9 cellular contexts compared by ENCODE assay signal in the genomic region with DNA sequence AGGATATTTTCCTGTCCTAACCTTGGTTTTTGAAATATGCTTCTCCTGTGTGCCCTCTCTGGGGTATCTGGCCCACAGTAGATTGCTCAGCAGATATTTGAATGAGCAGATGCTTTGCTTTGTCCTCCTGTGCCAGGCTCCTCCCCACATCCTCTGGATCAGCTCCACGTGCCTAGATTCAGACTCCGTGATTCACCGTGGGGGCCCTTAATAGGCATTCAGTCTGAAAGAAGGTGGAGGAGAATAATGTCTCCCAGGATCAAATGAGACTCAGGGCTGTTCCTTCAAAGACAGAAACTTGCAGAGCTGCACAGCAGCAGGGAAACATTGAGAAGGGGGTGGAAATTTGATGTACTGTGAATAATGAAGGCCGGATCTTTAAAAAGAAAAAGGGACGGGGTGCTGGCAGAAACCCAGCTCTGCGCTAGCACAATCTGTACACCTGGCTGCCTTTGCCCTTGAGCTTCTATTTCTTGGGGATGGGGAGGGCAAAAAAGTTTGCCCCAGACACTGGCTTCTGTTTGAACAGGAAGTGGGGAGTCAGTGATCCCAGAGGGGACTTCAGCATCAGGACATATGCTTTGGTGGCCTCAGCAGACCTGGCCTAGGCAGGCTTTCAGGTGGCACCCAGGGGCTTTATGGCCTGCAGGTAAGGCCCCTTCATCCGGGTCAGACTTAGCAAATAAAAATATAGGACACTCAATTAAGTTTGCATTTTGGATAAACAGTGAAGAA. TPM values are rescaled to one million over a fixed set of nuclear protein-coding genes. Genes with fewer than 3 reads are reported as not detected.
A peak's percentile ranks its signal among the peaks of the same experiment; 100 is the strongest.
DNase-seq lines count a peak whose midpoint lies in the region; ATAC-seq and TF ChIP-seq lines count a peak whose summit lies in the region.
"Had no signal": no experiment of that assay in that cellular context is flagged by ENCODE, and none has a peak within 500 bp of the region (broad histone marks: within the 10 kb centered on the region; RNA-seq: fewer than 3 reads in every experiment).

No MANE protein-coding gene starts in this region.

- POLR2A ChIA-PET in GM10248 (lab: Yijun Ruan, JAX) = no interaction called here

- no peak overlapping the region for H2BK5ac ChIP-seq in trophoblast cell (ENCODE audit: low read depth, low read length, poor library complexity)

- no peak overlapping the region for H3K27ac ChIP-seq in neural progenitor cell
- H3K27ac ChIP-seq in trophoblast cell (ENCODE audit: low read depth, low read length) = no peak overlapping the region

- H2BK12ac ChIP-seq in trophoblast cell (ENCODE audit: low read length) = no peak overlapping the region

- no peak overlapping the region for H4K12ac ChIP-seq in trophoblast cell (ENCODE audit: low read depth, low read length)

- H3K9me3 ChIP-seq in neural progenitor cell (ENCODE audit: low read depth) (no peaks in the 10 kb centered on the region), trophoblast cell (ENCODE audit: insufficient read depth, low read depth, low read length) (no peaks in the 10 kb centered on the region)

- H3K27me3 Mint-ChIP-seq in neural progenitor cell (ENCODE audit: insufficient read depth, low read depth) = no peaks in the 10 kb centered on the region

- H3K27ac Mint-ChIP-seq in neural progenitor cell = peak overlapping the region; percentile 96

- no peaks in the 10 kb centered on the region for H3K9me3 Mint-ChIP-seq in neural progenitor cell

- CTCF ChIA-PET in GM10248 (lab: Yijun Ruan, JAX) = no interaction called here

- no peak overlapping the region for H4K91ac ChIP-seq in trophoblast cell (ENCODE audit: low read depth, low read length)

- H3K18ac ChIP-seq in trophoblast cell (ENCODE audit: low read length) = no peak overlapping the region

- ATAC-seq in GM19455 (IDR thresholded peaks at IDR 0.05; ENCODE audit: unreplicated experiment) = no peak

- TF ChIP-seq CTCF in neural progenitor cell (IDR thresholded peaks at IDR 0.05) (no peak), GM10248 (IDR thresholded peaks at IDR 0.05; ENCODE audit: control extremely low read depth, extremely low read depth, low read depth, missing control alignments) (no peak)

- no peaks in the 10 kb centered on the region for H3K27me3 ChIP-seq in neural progenitor cell
- no peaks in the 10 kb centered on the region for H3K27me3 ChIP-seq in trophoblast cell (ENCODE audit: insufficient read depth, low read length)

- no peak overlapping the region for H2AK5ac ChIP-seq in trophoblast cell (ENCODE audit: low read length)

- H3K4ac ChIP-seq in trophoblast cell (ENCODE audit: low read depth, low read length) = no peak overlapping the region

- peaks cover 21% of the 10 kb centered on the region for H3F3A ChIP-seq in neural progenitor cell (ENCODE audit: low read depth)

- H3K4me2 ChIP-seq in neural progenitor cell (no peak overlapping the region), trophoblast cell (ENCODE audit: low read length) (no peak overlapping the region)

- no peak overlapping the region for H3K14ac ChIP-seq in trophoblast cell (ENCODE audit: low read length)

- H4K8ac ChIP-seq in trophoblast cell (ENCODE audit: low read depth, low read length) = no peak overlapping the region

- no peak overlapping the region for H3K9ac ChIP-seq in neural progenitor cell
- no peak overlapping the region for H3K9ac ChIP-seq in trophoblast cell (ENCODE audit: low read length)

- DNase-seq in COR-L47 (lab: John Stamatoyannopoulos, UW) = peak; percentile 43
- DNase-seq in NCI-H1694 treated with DMSO at 0.1 percent for 48 hours (lab: John Stamatoyannopoulos, UW) = peak; percentile 26
- peak; percentile 36 for DNase-seq in dedifferentiated amniotic fluid mesenchymal stem cell (ENCODE audit: extremely low spot score)
- DNase-seq in neural progenitor cell (ENCODE audit: low spot score) = no peak
- DNase-seq in trophoblast cell = no peak
- no peak for DNase-seq in Kasumi-1 (lab: John Stamatoyannopoulos, UW)
- no peak for DNase-seq in GM10248 (ENCODE audit: extremely low spot score)

- no CpG with 5 or more reads among the region's 7 CpGs for WGBS in trophoblast cell (ENCODE audit: extremely low coverage, insufficient coverage, insufficient read length)

- peaks cover 3% of the 10 kb centered on the region for H3K79me1 ChIP-seq in trophoblast cell (ENCODE audit: low read length)

- no peak overlapping the region for H3K23ac ChIP-seq in trophoblast cell (ENCODE audit: low read length)

- H3K4me1 ChIP-seq in neural progenitor cell (peaks cover 25% of the 10 kb centered on the region), trophoblast cell (ENCODE audit: control insufficient read depth in 1 of 2, insufficient read depth in 2 of 2, low read length in 2 of 2) (peaks cover 9 to 11% of the 10 kb centered on the region in 2 experiments)

- no peaks in the 10 kb centered on the region for H4K20me1 ChIP-seq in neural progenitor cell (ENCODE audit: low read depth)

- H3K36me3 ChIP-seq in neural progenitor cell = no peaks in the 10 kb centered on the region
- peaks cover 7 to 8% of the 10 kb centered on the region in 2 experiments for H3K36me3 ChIP-seq in trophoblast cell (ENCODE audit: control insufficient read depth in 1 of 2, insufficient read depth in 2 of 2, low read length in 2 of 2)

- peaks cover 11% of the 10 kb centered on the region for H3K36me3 Mint-ChIP-seq in neural progenitor cell

- H3K4me3 ChIP-seq in neural progenitor cell (no peak overlapping the region), trophoblast cell (ENCODE audit: low read depth, low read length) (no peak overlapping the region)
- H3K4me3 ChIP-seq: lung had no signal

- H3K4me3 Mint-ChIP-seq in neural progenitor cell = peak overlapping the region; percentile 65

- H2AFZ ChIP-seq in neural progenitor cell (replicated peaks) = no peak overlapping the region
- no peak overlapping the region for H2AFZ ChIP-seq in trophoblast cell (ENCODE audit: insufficient read depth, low read length, poor library complexity)

- H3K79me2 ChIP-seq in neural progenitor cell (ENCODE audit: low read depth) = no peaks in the 10 kb centered on the region
- no peaks in the 10 kb centered on the region for H3K79me2 ChIP-seq in trophoblast cell (ENCODE audit: control insufficient read depth, insufficient read depth, low read length, poor library complexity)

- no peak overlapping the region for H2BK120ac ChIP-seq in trophoblast cell (ENCODE audit: insufficient read depth, low read length, poor library complexity)

- H3K4me1 Mint-ChIP-seq in neural progenitor cell = peaks cover 40% of the 10 kb centered on the region

RNA-seq across cellular contexts. Expression of gene SLC12A3, which starts 15.9 kb away (rescaled TPM):
- total RNA-seq in neural progenitor cell (ENCODE audit: low replicate concordance) = not detected in 2 replicates
- polyA plus RNA-seq in trophoblast cell (2013) = 0.11 TPM in 2 replicates
- total RNA-seq: lung had no signal

Comparison
In these comparisons a context has a peak if more than half of its experiments do, and no peak if none do; other contexts are left out.
1. DNase-seq: peak in COR-L47 (single experiment), NCI-H1694 treated with DMSO at 0.1 percent for 48 hours (single experiment) and dedifferentiated amniotic fluid mesenchymal stem cell (single experiment); none in neural progenitor cell (single experiment), trophoblast cell (0 of 2), Kasumi-1 (0 of 2) and GM10248 (single experiment).